Comparison of ENCODE assay signal across 9 cellular contexts in the genomic region with DNA sequence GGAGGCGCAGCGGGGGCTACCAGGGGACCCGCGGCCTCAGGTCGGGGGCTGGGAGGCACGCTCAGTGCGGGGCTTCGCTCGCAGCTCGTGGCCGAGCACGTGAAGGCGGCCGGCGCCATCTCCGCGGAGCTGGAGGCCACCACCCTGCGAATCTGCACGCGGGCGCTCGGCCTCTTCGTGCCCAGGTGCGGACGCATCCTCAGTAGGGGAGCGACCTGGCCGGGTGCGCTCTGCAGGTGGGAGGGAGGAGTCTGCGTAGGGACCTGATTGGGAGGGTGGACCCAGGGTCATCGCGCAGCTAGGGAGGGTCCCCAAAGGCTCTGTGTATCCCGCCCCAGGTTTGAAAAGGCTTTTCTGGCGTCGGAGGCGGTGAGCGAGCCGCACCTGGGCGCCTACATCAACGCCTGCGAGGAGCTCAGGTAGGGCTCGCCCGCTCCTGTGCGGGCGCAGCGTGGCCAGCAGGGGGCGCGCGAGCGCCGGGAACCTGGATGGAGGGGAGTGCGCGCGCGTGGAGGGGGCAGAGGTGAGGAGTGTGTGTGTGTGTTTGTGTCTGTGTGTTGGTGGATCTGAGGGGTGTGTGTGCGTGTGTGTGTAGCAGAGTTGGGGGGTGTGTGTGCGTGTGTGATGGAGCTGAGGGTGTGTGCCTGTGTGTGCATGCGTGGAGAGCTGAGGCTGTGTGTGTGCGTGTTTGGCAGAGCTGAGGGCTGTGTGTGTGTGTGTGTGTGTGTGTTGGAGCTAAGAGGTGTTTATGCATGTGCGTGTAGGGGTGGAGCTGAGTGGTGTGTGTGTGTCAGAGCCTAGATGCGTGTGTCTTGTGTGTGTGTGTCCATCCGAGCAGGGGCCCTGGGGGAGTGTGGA. TPM values are rescaled to one million over a fixed set of nuclear protein-coding genes. Genes with fewer than 3 reads are reported as not detected.
DNase-seq lines count a peak whose midpoint lies in the region; ATAC-seq and TF ChIP-seq lines count a peak whose summit lies in the region.
"Had no signal": no experiment of that assay in that cellular context is flagged by ENCODE, and none has a peak within 500 bp of the region (broad histone marks: within the 10 kb centered on the region; RNA-seq: fewer than 3 reads in every experiment).

No MANE protein-coding gene starts in this region.

- H3K27me3 ChIP-seq in HUES6 (ENCODE audit: control insufficient read depth, insufficient read depth, low read length) (peaks cover 50% of the 10 kb centered on the region), heart right ventricle (peaks cover 34 to 51% (median 49%) of the 10 kb centered on the region in 7 donors)

- 8% methylated on average over 57 to 61 of the region's 61 CpGs for WGBS in heart right ventricle, 2 donors

- H3K9ac ChIP-seq in HUES6 (ENCODE audit: low read length) (no peak overlapping the region), SK-N-MC (ENCODE audit: insufficient read length) (no peak overlapping the region)

- peak; percentile 99 for TF ChIP-seq CTCF in GM12874 (IDR thresholded peaks at IDR 0.05; ENCODE audit: insufficient read depth, low read depth, low read length)
- peak; percentile 91 to 98 (median 96) for TF ChIP-seq CTCF in heart right ventricle (IDR thresholded peaks at IDR 0.05)

- no peak for DNase-seq in SK-N-MC (ENCODE audit: low read depth, low spot score)
- peak; percentile 79 for DNase-seq in activated naive CD4-positive, alpha-beta T cell treated with anti-CD3 and anti-CD28 coated beads, Interleukin-2, amount 50 U/mL, for 16 hours
- peak; percentile 50 to 75 for DNase-seq in heart right ventricle
- DNase-seq in sciatic nerve (ENCODE audit: low spot score) = peak; percentile 86

- peak overlapping the region; percentile 45 for H3K4me3 ChIP-seq in HUES6 (ENCODE audit: low read depth, low read length)
- H3K4me3 ChIP-seq in SK-N-MC = peak overlapping the region; percentile 69
- H3K4me3 ChIP-seq in heart right ventricle = peak overlapping the region in 1 of 10 donors; percentile 11

- peak; percentile 72 to 89 (median 82) for ATAC-seq in heart right ventricle
- ATAC-seq in sciatic nerve = peak; percentile 82
- no peak for ATAC-seq in HG02938 (IDR thresholded peaks at IDR 0.05; ENCODE audit: unreplicated experiment)
- ATAC-seq in HG03045 (IDR thresholded peaks at IDR 0.05; ENCODE audit: unreplicated experiment) = no peak

- H3K4me1 ChIP-seq in HUES6 (ENCODE audit: control insufficient read depth, insufficient read depth, low read length) = peaks cover 41% of the 10 kb centered on the region
- peaks cover 12 to 43% (median 31%) of the 10 kb centered on the region in 9 donors for H3K4me1 ChIP-seq in heart right ventricle

- H3K27ac ChIP-seq in HUES6 (ENCODE audit: low read depth, low read length) = no peak overlapping the region
- H3K27ac ChIP-seq in SK-N-MC = no peak overlapping the region
- no peak overlapping the region for H3K27ac ChIP-seq in heart right ventricle

- H3K9me3 ChIP-seq in HUES6 (ENCODE audit: control insufficient read depth, insufficient read depth, low read depth, low read length) (no peaks in the 10 kb centered on the region), SK-N-MC (ENCODE audit: low read depth, low read length) (no peaks in the 10 kb centered on the region), heart right ventricle (no peaks in the 10 kb centered on the region)

- H3K36me3 ChIP-seq in HUES6 (ENCODE audit: control insufficient read depth, insufficient read depth, low read length) (no peaks in the 10 kb centered on the region), SK-N-MC (ENCODE audit: insufficient read depth, low read length) (no peaks in the 10 kb centered on the region), heart right ventricle (no peaks in the 10 kb centered on the region)

- intact Hi-C loops in heart right ventricle (cut with DNase I) = loop anchor here (1.0 to 10.0 kb wide), 10 partner anchors 37 to 188 kb away; no protein-coding TSS in a partner anchor
- intact Hi-C loops in sciatic nerve (cut with DNase I) = loop anchor here (2.0 to 10.0 kb wide), 3 partner anchors 80 to 1142 kb away; no protein-coding TSS in a partner anchor

RNA-seq across cellular contexts. Expression of gene EXOC3L4, which starts 10.4 kb away (rescaled TPM):
- 1 to 10 TPM in 2 of 10 donors, under 1 TPM in 4, not detected in 4; 0.16 to 2.0 (median 0.48) TPM for total RNA-seq in heart right ventricle
- 1 to 10 TPM in 1 of 2 donors, under 1 TPM in 1; 0.51 to 1.2 TPM for polyA plus RNA-seq in heart right ventricle
- total RNA-seq in sciatic nerve = 3.3 TPM

RNA-seq across cellular contexts. Expression of gene TNFAIP2, which starts 18.4 kb away (rescaled TPM):
- total RNA-seq in heart right ventricle (100 to 1,000 TPM in 1 of 10 donors, 10 to 100 TPM in 9; 21.8 to 134 (median 42.0) TPM), sciatic nerve (142 TPM)
- polyA plus RNA-seq in heart right ventricle = 100 to 1,000 TPM in 1 of 2 donors, 10 to 100 TPM in 1; 24.6 to 138 TPM

RNA-seq across cellular contexts. Expression of gene LBHD2, which starts 20.9 kb away (rescaled TPM):
- total RNA-seq in heart right ventricle (not detected), sciatic nerve (not detected)
- under 1 TPM in 1 of 2 donors, not detected in 1; 0.19 TPM for polyA plus RNA-seq in heart right ventricle
- polyA plus RNA-seq: esophagus had no signal

RNA-seq across cellular contexts. Expression of gene CDC42BPB, which starts 47.5 kb away (rescaled TPM):
- total RNA-seq in heart right ventricle (10 to 100 TPM; 60.8 to 83.6 (median 70.1) TPM), sciatic nerve (105 TPM)
- 10 to 100 TPM; 29.6 to 31.2 TPM for polyA plus RNA-seq in heart right ventricle

Comparison
In these comparisons a context has a peak if more than half of its experiments do, and no peak if none do; other contexts are left out.
1. ATAC-seq: peak in heart right ventricle (8 of 8) and sciatic nerve (single experiment); none in HG02938 (single experiment) and HG03045 (single experiment).